In the genomic region with DNA sequence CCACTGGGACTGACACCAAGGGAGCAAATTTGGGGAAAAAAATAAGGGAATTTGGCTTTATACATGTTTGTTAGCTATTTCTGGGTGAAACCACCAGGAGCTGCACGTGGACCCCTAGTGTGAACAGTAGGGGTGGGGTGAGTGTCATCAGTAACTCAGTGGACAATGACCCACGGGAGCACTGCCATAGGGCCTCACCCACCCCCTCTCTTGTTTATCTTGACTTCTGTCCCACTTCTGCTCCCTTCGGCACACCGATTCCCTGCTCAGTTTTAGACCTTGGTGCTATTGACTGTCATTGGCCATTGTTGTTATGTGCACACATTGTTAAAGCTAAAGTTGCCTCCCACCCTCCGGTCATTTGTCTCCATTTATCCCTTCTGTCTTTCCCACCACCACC, we compare ENCODE assay signal across 17 cellular contexts. TPM values are rescaled to one million over a fixed set of nuclear protein-coding genes. Genes with fewer than 3 reads are reported as not detected.
DNase-seq lines count a peak whose midpoint lies in the region; ATAC-seq, FAIRE-seq and TF ChIP-seq lines count a peak whose summit lies in the region.
"Had no signal": no experiment of that assay in that cellular context is flagged by ENCODE, and none has a peak within 500 bp of the region (broad histone marks: within the 10 kb centered on the region; RNA-seq: fewer than 3 reads in every experiment).

No MANE protein-coding gene starts in this region.

- H4K20me1 ChIP-seq in HepG2 (ENCODE audit: insufficient read depth, low read length): no peaks in the 10 kb centered on the region
- no peaks in the 10 kb centered on the region for H4K20me1 ChIP-seq in PC-9 (ENCODE audit: insufficient read depth)

- intact Hi-C loops in HepG2 (cut with micrococcal nuclease; ENCODE audit: unreplicated experiment) (no loop called here), PC-9 (cut with micrococcal nuclease; ENCODE audit: unreplicated experiment) (no loop called here)

- H3K9me3 Mint-ChIP-seq in endodermal cell (peaks cover 67% of the 10 kb centered on the region), neural crest cell (no peaks in the 10 kb centered on the region)
- H3K9me3 Mint-ChIP-seq: H9 had no signal

- H3K27ac Mint-ChIP-seq in endodermal cell (no peak overlapping the region), neural crest cell (ENCODE audit: unreplicated experiment) (no peak overlapping the region)
- H3K27ac Mint-ChIP-seq: H9 had no signal

- H3K9me3 ChIP-seq in liver (ENCODE audit: control insufficient read depth in 4 of 4, low read length in 3 of 4): no peaks in the 10 kb centered on the region
- H3K9me3 ChIP-seq in HepG2 (ENCODE audit: low read length): no peaks in the 10 kb centered on the region
- H3K9me3 ChIP-seq in endodermal cell (ENCODE audit: control insufficient read depth, low read length): peaks cover 62% of the 10 kb centered on the region
- H3K9me3 ChIP-seq in PC-9 (ENCODE audit: insufficient read depth, low read depth): no peaks in the 10 kb centered on the region
- H3K9me3 ChIP-seq: A549 had no signal

- CTCF ChIA-PET in HepG2 (lab: Yijun Ruan, JAX; ENCODE audit: low intra/inter-chr PET ratio, low total read pairs): no interaction called here
- CTCF ChIA-PET in PC-9 (lab: Charles Lee): no interaction called here

- no peak for ATAC-seq in HepG2
- ATAC-seq in HG02763 (IDR thresholded peaks at IDR 0.05; ENCODE audit: unreplicated experiment): no peak
- ATAC-seq: A549 had no signal

- H3K9ac ChIP-seq in liver (ENCODE audit: low read depth in 1 of 2, low read length in 2 of 2) (no peak overlapping the region), HepG2 (ENCODE audit: insufficient read depth, low read depth, low read length) (no peak overlapping the region), endodermal cell (ENCODE audit: extremely low read depth, low read length, poor library complexity, severe bottlenecking) (no peak overlapping the region)

- no peaks in the 10 kb centered on the region for H3F3A ChIP-seq in PC-9 (ENCODE audit: insufficient read depth, low read depth)

- DNase-seq in HepG2 (ENCODE audit: low spot score): no peak
- DNase-seq in endodermal cell: no peak
- DNase-seq in neural crest cell (ENCODE audit: low read depth, low spot score): no peak
- no peak for DNase-seq in NCI-H128 (lab: John Stamatoyannopoulos, UW; ENCODE audit: unreplicated experiment)
- no peak for DNase-seq in PC-9
- DNase-seq: AML-193; CD4-positive, alpha-beta memory T cell; DMS79 treated with DMSO at 0.1 percent for 48 hours; GF-D8; H9 had no signal

- in situ Hi-C loops in HepG2 (cut with HindIII; ENCODE audit: extremely low pct_ligation_motif_present, low pct_unique_long_range_greater_than_20kb): no loop called here

- H3K4me3 Mint-ChIP-seq in endodermal cell (no peak overlapping the region), neural crest cell (peak overlapping the region; percentile 12)
- H3K4me3 Mint-ChIP-seq: H9 had no signal

- 36% methylated on average over 5 of the region's 5 CpGs for WGBS in liver
- 84% methylated on average over 5 of the region's 5 CpGs for WGBS in HepG2 (ENCODE audit: low lambda C conversion rate)
- 90 to 95% methylated on average over 4 to 5 of the region's 5 CpGs for WGBS in endodermal cell (ENCODE audit: insufficient coverage in 1 of 2, insufficient read length in 1 of 2), 2 experiments

- H2AFZ ChIP-seq in HepG2 (ENCODE audit: low read length) (no peak overlapping the region), PC-9 (no peak overlapping the region)

- TF ChIP-seq CTCF in liver (IDR thresholded peaks at IDR 0.05; ENCODE audit: low read depth, low read length, missing input control) (no peak), HepG2 (CRISPR knock-in tag; IDR thresholded peaks at IDR 0.05) (no peak), endodermal cell (conservative IDR thresholded peaks at IDR 0.05) (no peak), neural crest cell (conservative IDR thresholded peaks at IDR 0.05) (no peak), PC-9 (conservative IDR thresholded peaks at IDR 0.05) (no peak)

- no peaks in the 10 kb centered on the region for H3K79me2 ChIP-seq in HepG2 (ENCODE audit: insufficient read depth, low read length)
- H3K79me2 ChIP-seq in PC-9 (ENCODE audit: low read depth): no peaks in the 10 kb centered on the region

- no peak overlapping the region for H3K4me3 ChIP-seq in liver (ENCODE audit: low read depth in 1 of 3, low read length in 3 of 3)
- H3K4me3 ChIP-seq in HepG2 (replicated peaks in 1 of 3; ENCODE audit: insufficient read depth in 1 of 3, low read depth in 2 of 3, low read length in 3 of 3): no peak overlapping the region
- H3K4me3 ChIP-seq in endodermal cell (ENCODE audit: low read length): peak overlapping the region; percentile 63
- H3K4me3 ChIP-seq in PC-9: no peak overlapping the region
- H3K4me3 ChIP-seq: A549 had no signal

- H3K36me3 ChIP-seq in liver (ENCODE audit: control insufficient read depth in 4 of 4, insufficient read depth in 3 of 4, low read depth in 1 of 4, low read length in 3 of 4) (no peaks in the 10 kb centered on the region), HepG2 (replicated peaks in 1 of 2; ENCODE audit: control insufficient read depth in 1 of 2, insufficient read depth in 2 of 2, low read length in 2 of 2) (no peaks in the 10 kb centered on the region; a peak in 1 of 5 replicates), endodermal cell (ENCODE audit: control insufficient read depth, insufficient read depth, low read length) (peaks cover 4% of the 10 kb centered on the region), PC-9 (ENCODE audit: low read depth) (no peaks in the 10 kb centered on the region)

- H3K4me1 Mint-ChIP-seq in endodermal cell (peaks cover 17% of the 10 kb centered on the region), neural crest cell (peaks cover 16% of the 10 kb centered on the region)

- H3K36me3 Mint-ChIP-seq in endodermal cell (ENCODE audit: low read depth): peaks cover 42% of the 10 kb centered on the region
- H3K36me3 Mint-ChIP-seq in neural crest cell (ENCODE audit: low read depth): no peaks in the 10 kb centered on the region

- FAIRE-seq in HepG2 (lab: Jason Lieb, UNC): no peak
- FAIRE-seq: A549, GM19239, H1 had no signal

- H3K9me2 ChIP-seq in PC-9 (ENCODE audit: insufficient read depth): no peaks in the 10 kb centered on the region

- TF ChIP-seq RAD21 in liver (IDR thresholded peaks at IDR 0.05) (no peak), HepG2 (CRISPR knock-in tag; IDR thresholded peaks at IDR 0.05) (no peak)

- H3K27ac ChIP-seq in liver (ENCODE audit: low read depth in 1 of 2, low read length in 2 of 2) (peak overlapping the region; percentile 52 to 55), HepG2 (ENCODE audit: extremely low read length, insufficient read depth, low read length) (no peak overlapping the region), endodermal cell (ENCODE audit: low read depth, low read length) (no peak overlapping the region), PC-9 (no peak overlapping the region)
- H3K27ac ChIP-seq: 22Rv1, A549, C4-2B had no signal

- H3K4me2 ChIP-seq in HepG2 (ENCODE audit: low read depth, low read length): no peak overlapping the region
- no peak overlapping the region for H3K4me2 ChIP-seq in PC-9
- H3K4me2 ChIP-seq: A549 had no signal

- TF ChIP-seq EP300 in HepG2 (IDR thresholded peaks at IDR 0.05; ENCODE audit: low read depth in 2 of 2, low read length in 2 of 2) (no peak), HepG2 (CRISPR knock-in tag; IDR thresholded peaks at IDR 0.05; ENCODE audit: borderline replicate concordance) (no peak)

- peaks cover 14 to 60% (median 46%) of the 10 kb centered on the region in 4 donors for H3K4me1 ChIP-seq in liver (ENCODE audit: control insufficient read depth in 4 of 4, insufficient read depth in 4 of 4, low read length in 3 of 4)
- H3K4me1 ChIP-seq in HepG2 (ENCODE audit: insufficient read depth, low read length): peaks cover 15% of the 10 kb centered on the region
- H3K4me1 ChIP-seq in endodermal cell (ENCODE audit: control insufficient read depth, insufficient read depth, low read length): peaks cover 2% of the 10 kb centered on the region
- peaks cover 8% of the 10 kb centered on the region; the same call in 1 of the 2 replicates for H3K4me1 ChIP-seq in PC-9 (replicated peaks; ENCODE audit: insufficient read depth)
- H3K4me1 ChIP-seq: A549 had no signal

- H3K27me3 ChIP-seq in liver (ENCODE audit: control insufficient read depth in 4 of 4, insufficient read depth in 4 of 4, low read length in 3 of 4): no peaks in the 10 kb centered on the region
- no peaks in the 10 kb centered on the region; a peak in 1 of 5 replicates for H3K27me3 ChIP-seq in HepG2 (ENCODE audit: control insufficient read depth in 1 of 2, insufficient read depth in 2 of 2, low read length in 2 of 2)
- no peaks in the 10 kb centered on the region for H3K27me3 ChIP-seq in endodermal cell (ENCODE audit: control insufficient read depth, insufficient read depth, low read length, poor library complexity, severe bottlenecking)
- H3K27me3 ChIP-seq in PC-9 (ENCODE audit: insufficient read depth, low read depth): no peaks in the 10 kb centered on the region

- POLR2A ChIA-PET in HepG2 (lab: Yijun Ruan, JAX): no interaction called here
- POLR2A ChIA-PET in PC-9 (lab: Charles Lee; ENCODE audit: unreplicated experiment): no interaction called here

- no peaks in the 10 kb centered on the region for H3K27me3 Mint-ChIP-seq in endodermal cell (ENCODE audit: insufficient read depth)
- no peaks in the 10 kb centered on the region for H3K27me3 Mint-ChIP-seq in neural crest cell (ENCODE audit: low read depth)
- H3K27me3 Mint-ChIP-seq: CD4-positive, alpha-beta memory T cell had no signal

- no peak for TF ChIP-seq POLR2A in HepG2 (IDR thresholded peaks at IDR 0.05; ENCODE audit: insufficient read depth in 1 of 2, low read depth in 2 of 2, low read length in 2 of 2)

- BruUV-seq in HepG2 (replicated peaks; lab: Mats Ljungman, UMichigan) (no TSS peak), PC-9 (replicated peaks; lab: Mats Ljungman, UMichigan) (no TSS peak)

RNA-seq across cellular contexts. Expression of gene ACOX3, which starts 9.0 kb away (rescaled TPM):
- total RNA-seq in liver (10 to 100 TPM; 14.1 to 24.6 TPM), HepG2 (2016; rRNA removed; fragmentation: Illumina TruSeq; extraction: Trizol) (17.0 and 17.8 TPM in 2 replicates), endodermal cell (100 to 1,000 TPM in 1 of 2 donors, 10 to 100 TPM in 1; 55.1 to 146 TPM), neural crest cell (16.6 and 24.6 TPM in 2 replicates), PC-9 (2021) (21.0 and 26.1 TPM in 2 replicates)
- polyA plus RNA-seq in liver (10 to 100 TPM; 11.4 to 13.0 TPM), HepG2 (2011; rRNA removed) (4.2 and 5.8 TPM in 2 replicates)
- 1.8 and 2.6 TPM in 2 replicates for total RNA-seq in HepG2 (2016; cell fraction: cytosol; rRNA removed; fragmentation: Illumina TruSeq; extraction: Trizol; ENCODE audit: low read depth)
- 17.4 and 17.6 TPM in 2 replicates for total RNA-seq in HepG2 (2016; cell fraction: insoluble cytoplasmic fraction; rRNA removed; fragmentation: Illumina TruSeq; extraction: Trizol)
- total RNA-seq in HepG2 (2016; cell fraction: membrane; rRNA removed; fragmentation: Illumina TruSeq; extraction: Trizol): 3.3 and 3.5 TPM in 2 replicates
- 11.7 and 13.5 TPM in 2 replicates for total RNA-seq in HepG2 (2016; cell fraction: nucleus; rRNA removed; fragmentation: Illumina TruSeq; extraction: Trizol)
- 4.2 and 5.6 TPM in 2 replicates for polyA plus RNA-seq in HepG2 (2011; cell fraction: cytosol; rRNA removed)
- 14.4 TPM in 2 replicates for polyA plus RNA-seq in HepG2 (2011; cell fraction: nucleus; rRNA removed)
- polyA plus RNA-seq in HepG2 (2012): 9.4 and 11.1 TPM in 2 replicates
- 0.98 and 1.3 TPM in 2 replicates for polyA plus RNA-seq in HepG2 (2016; cell fraction: cytosol; fragmentation: Illumina TruSeq; extraction: Trizol; ENCODE audit: low read depth)
- 12.5 and 15.9 TPM in 2 replicates for polyA plus RNA-seq in HepG2 (2016; cell fraction: insoluble cytoplasmic fraction; fragmentation: Illumina TruSeq; extraction: Trizol; ENCODE audit: low read depth)
- polyA plus RNA-seq in HepG2 (2016; cell fraction: membrane; fragmentation: Illumina TruSeq; extraction: Trizol; ENCODE audit: low read depth): 1.2 and 1.9 TPM in 2 replicates
- polyA plus RNA-seq in HepG2 (2016; cell fraction: nucleus; fragmentation: Illumina TruSeq; extraction: Trizol; ENCODE audit: insufficient read depth, low read depth): 12.6 and 13.3 TPM in 2 replicates
- polyA minus RNA-seq in HepG2 (2011; rRNA and poly(A)+ RNA removed; ENCODE audit: low replicate concordance): 3.1 and 10.1 TPM in 2 replicates
- polyA minus RNA-seq in HepG2 (2011; cell fraction: cytosol; rRNA and poly(A)+ RNA removed): 4.0 and 5.3 TPM in 2 replicates
- 8.6 and 9.6 TPM in 2 replicates for polyA minus RNA-seq in HepG2 (2011; cell fraction: nucleus; rRNA and poly(A)+ RNA removed)
- polyA plus RNA-seq in endodermal cell (2013, experiment 1 of 2): 23.7 TPM
- 23.1 TPM for polyA plus RNA-seq in endodermal cell (2013, experiment 2 of 2)

RNA-seq across cellular contexts. Expression of gene TRMT44, which starts 9.0 kb away (rescaled TPM):
- 10 to 100 TPM in 1 of 2 donors, 1 to 10 TPM in 1; 7.1 to 16.0 TPM for total RNA-seq in liver
- 1 to 10 TPM; 3.0 to 4.2 TPM for polyA plus RNA-seq in liver
- 6.5 and 8.6 TPM in 2 replicates for total RNA-seq in HepG2 (2016; rRNA removed; fragmentation: Illumina TruSeq; extraction: Trizol)
- total RNA-seq in HepG2 (2016; cell fraction: cytosol; rRNA removed; fragmentation: Illumina TruSeq; extraction: Trizol; ENCODE audit: low read depth): 1.1 TPM in 2 replicates
- total RNA-seq in HepG2 (2016; cell fraction: insoluble cytoplasmic fraction; rRNA removed; fragmentation: Illumina TruSeq; extraction: Trizol): 5.5 and 9.7 TPM in 2 replicates
- 2.7 and 2.8 TPM in 2 replicates for total RNA-seq in HepG2 (2016; cell fraction: membrane; rRNA removed; fragmentation: Illumina TruSeq; extraction: Trizol)
- total RNA-seq in HepG2 (2016; cell fraction: nucleus; rRNA removed; fragmentation: Illumina TruSeq; extraction: Trizol): 16.9 and 20.1 TPM in 2 replicates
- 5.8 and 6.9 TPM in 2 replicates for polyA plus RNA-seq in HepG2 (2011; rRNA removed)
- polyA plus RNA-seq in HepG2 (2011; cell fraction: cytosol; rRNA removed): 3.1 and 4.4 TPM in 2 replicates
- 24.7 and 30.2 TPM in 2 replicates for polyA plus RNA-seq in HepG2 (2011; cell fraction: nucleus; rRNA removed)
- 5.0 and 5.9 TPM in 2 replicates for polyA plus RNA-seq in HepG2 (2012)
- polyA plus RNA-seq in HepG2 (2016; cell fraction: cytosol; fragmentation: Illumina TruSeq; extraction: Trizol; ENCODE audit: low read depth): 0.79 and 1.0 TPM in 2 replicates
- polyA plus RNA-seq in HepG2 (2016; cell fraction: insoluble cytoplasmic fraction; fragmentation: Illumina TruSeq; extraction: Trizol; ENCODE audit: low read depth): 4.4 and 6.5 TPM in 2 replicates
- 1.4 TPM in 2 replicates for polyA plus RNA-seq in HepG2 (2016; cell fraction: membrane; fragmentation: Illumina TruSeq; extraction: Trizol; ENCODE audit: low read depth)
- polyA plus RNA-seq in HepG2 (2016; cell fraction: nucleus; fragmentation: Illumina TruSeq; extraction: Trizol; ENCODE audit: insufficient read depth, low read depth): 15.4 and 17.7 TPM in 2 replicates
- polyA minus RNA-seq in HepG2 (2011; rRNA and poly(A)+ RNA removed; ENCODE audit: low replicate concordance): 15.4 and 22.2 TPM in 2 replicates
- polyA minus RNA-seq in HepG2 (2011; cell fraction: cytosol; rRNA and poly(A)+ RNA removed): 4.7 and 5.7 TPM in 2 replicates
- polyA minus RNA-seq in HepG2 (2011; cell fraction: nucleus; rRNA and poly(A)+ RNA removed): 38.8 and 41.1 TPM in 2 replicates
- total RNA-seq in endodermal cell: 100 to 1,000 TPM in 1 of 2 donors, 10 to 100 TPM in 1; 45.9 to 114 TPM
- 27.2 TPM for polyA plus RNA-seq in endodermal cell (2013, experiment 1 of 2)
- polyA plus RNA-seq in endodermal cell (2013, experiment 2 of 2): 32.3 TPM
- 20.1 and 24.7 TPM in 2 replicates for total RNA-seq in neural crest cell
- total RNA-seq in PC-9 (2021): 17.4 and 17.9 TPM in 2 replicates

Comparison
In these comparisons a context has a peak if more than half of its experiments do, and no peak if none do; other contexts are left out.
1. H3K27ac ChIP-seq: peak in liver (2 of 2); none in HepG2 (single experiment), endodermal cell (single experiment) and PC-9 (single experiment).